33 cellular contexts compared by ENCODE assay signal in genomic region chr2:113838744-113839444, GRCh38.
"Had no signal": no experiment of that assay in that cellular context is flagged by ENCODE, and none has a peak within 500 bp of the region (broad histone marks: within the 10 kb centered on the region; RNA-seq: fewer than 3 reads in every experiment).

No MANE protein-coding gene starts in this region.

- H3K27ac ChIP-seq: brain microvascular endothelial cell, coronary artery, dorsolateral prefrontal cortex, esophagus muscularis mucosa, foreskin keratinocyte, gastroesophageal sphincter, heart right ventricle, hepatocyte, WERI-Rb-1 had no signal

- H3K27ac Mint-ChIP-seq: activated B cell treated with CpG ODN at 0.5 μM for 24 hours; activated CD4-positive, alpha-beta memory T cell treated with anti-CD3 and anti-CD28 coated beads for 36 hours; activated CD4-positive, alpha-beta T cell treated with anti-CD3 and anti-CD28 coated beads for 36 hours; activated CD4-positive, alpha-beta T cell treated with anti-CD3 and anti-CD28 coated beads, Interleukin-2, amount 10 ng/mL, durations not matched to agents 24 days and 14 days; activated CD8-positive, alpha-beta memory T cell treated with anti-CD3 and anti-CD28 coated beads, Interleukin-2, amount 10 ng/mL, durations not matched to agents 7 days and 5 days; activated CD8-positive, alpha-beta T cell treated with anti-CD3 and anti-CD28 coated beads, Interleukin-2, amount 10 ng/mL, durations not matched to agents 7 days and 5 days; activated naive CD4-positive, alpha-beta T cell treated with anti-CD3 and anti-CD28 coated beads for 36 hours; activated naive CD8-positive, alpha-beta T cell; activated T-helper 1 cell treated with anti-CD3 and anti-CD28 coated beads, Interleukin-12 subunit alpha, Interleukin-12 subunit beta, Interleukin-2, Interleukin-4 antibody, amounts not matched to agents 30 ng/mL and 10 ng/mL and 1 ng/mL, durations not matched to agents 14 hours and 24 hours and 36 hours; activated T-helper 2 cell treated with anti-CD3 and anti-CD28 coated beads, Interferon-gamma antibody, Interleukin-2, Interleukin-4, amounts not matched to agents 10 μg/mL and 5 μg/mL and 100 μg/mL, durations not matched to agents 14 hours and 24 hours and 36 hours; dendritic cell treated with granulocyte-macrophage colony-stimulating factor and Interleukin-4, amounts not matched to agents 40 ng/mL and 50 ng/mL, for 4 days had no signal

- H3K4me3 ChIP-seq: coronary artery, dorsolateral prefrontal cortex, esophagus muscularis mucosa, gastroesophageal sphincter, heart right ventricle, hepatocyte had no signal

- ATAC-seq: activated CD4-positive, alpha-beta T cell treated with anti-CD3 and anti-CD28 coated beads for 36 hours; activated CD8-positive, alpha-beta memory T cell treated with anti-CD3 and anti-CD28 coated beads, Interleukin-2, amount 10 ng/mL, durations not matched to agents 7 days and 5 days; activated CD8-positive, alpha-beta T cell treated with anti-CD3 and anti-CD28 coated beads, Interleukin-2, amount 10 ng/mL, durations not matched to agents 7 days and 5 days; foreskin keratinocyte; gastroesophageal sphincter; heart right ventricle had no signal

- H3K27me3 Mint-ChIP-seq: activated B cell treated with CpG ODN at 0.5 μM for 24 hours; activated CD4-positive, alpha-beta memory T cell treated with anti-CD3 and anti-CD28 coated beads for 36 hours; activated CD4-positive, alpha-beta T cell treated with anti-CD3 and anti-CD28 coated beads for 36 hours; activated CD4-positive, alpha-beta T cell treated with anti-CD3 and anti-CD28 coated beads, Interleukin-2, amount 10 ng/mL, durations not matched to agents 24 days and 14 days; activated CD8-positive, alpha-beta memory T cell treated with anti-CD3 and anti-CD28 coated beads, Interleukin-2, amount 10 ng/mL, durations not matched to agents 7 days and 5 days; activated naive CD8-positive, alpha-beta T cell; central memory CD8-positive, alpha-beta T cell; dendritic cell treated with granulocyte-macrophage colony-stimulating factor and Interleukin-4, amounts not matched to agents 40 ng/mL and 50 ng/mL, for 4 days had no signal

- H3K4me1 Mint-ChIP-seq: activated B cell treated with CpG ODN at 0.5 μM for 24 hours; central memory CD8-positive, alpha-beta T cell had no signal

- H3K4me1 ChIP-seq: gastroesophageal sphincter, heart right ventricle had no signal

- DNase-seq: activated B cell treated with CpG ODN at 0.5 μM for 24 hours; activated CD4-positive, alpha-beta memory T cell treated with anti-CD3 and anti-CD28 coated beads for 36 hours; activated CD4-positive, alpha-beta T cell treated with anti-CD3 and anti-CD28 coated beads for 36 hours; activated CD4-positive, alpha-beta T cell treated with anti-CD3 and anti-CD28 coated beads, Interleukin-2, amount 10 ng/mL, durations not matched to agents 24 days and 14 days; activated CD4-positive, CD25-positive, alpha-beta regulatory T cell treated with anti-CD3 and anti-CD28 coated beads, Interleukin-2, amount 50 U/mL, for 72 hours; activated CD8-positive, alpha-beta memory T cell treated with anti-CD3 and anti-CD28 coated beads, Interleukin-2, amount 10 ng/mL, durations not matched to agents 7 days and 5 days; activated CD8-positive, alpha-beta memory T cell treated with anti-CD3 and anti-CD28 coated beads, Interleukin-2, amount 50 U/mL, for 4 hours; activated CD8-positive, alpha-beta T cell treated with anti-CD3 and anti-CD28 coated beads, Interleukin-2, amount 10 ng/mL, durations not matched to agents 7 days and 5 days; activated effector memory CD4-positive, alpha-beta T cell treated with anti-CD3 and anti-CD28 coated beads, Interleukin-2, amount 50 U/mL, for 16 hours; activated naive CD4-positive, alpha-beta T cell treated with anti-CD3 and anti-CD28 coated beads for 36 hours; activated T-cell treated with anti-CD3 and anti-CD28 coated beads, Interleukin-2, amount 50 U/mL, for 1 hour; activated T-cell treated with anti-CD3 and anti-CD28 coated beads, Interleukin-2, amount 50 U/mL, for 48 hours; amniotic stem cell; anterior cingulate cortex; brain microvascular endothelial cell; dorsolateral prefrontal cortex; effector memory CD4-positive, alpha-beta T cell; erythroblast; foreskin keratinocyte; heart right ventricle; T1000; WERI-Rb-1 had no signal

- H3K27me3 ChIP-seq: brain microvascular endothelial cell, dorsolateral prefrontal cortex, esophagus muscularis mucosa, foreskin keratinocyte, gastroesophageal sphincter, heart right ventricle, hepatocyte had no signal

- H3K9me3 ChIP-seq: esophagus muscularis mucosa, gastroesophageal sphincter, heart right ventricle had no signal

- FAIRE-seq: astrocyte, bronchial epithelial cell had no signal

- H3K9me3 Mint-ChIP-seq: activated B cell treated with CpG ODN at 0.5 μM for 24 hours; activated CD4-positive, alpha-beta memory T cell treated with anti-CD3 and anti-CD28 coated beads for 36 hours; activated CD4-positive, alpha-beta T cell treated with anti-CD3 and anti-CD28 coated beads, Interleukin-2, amount 10 ng/mL, durations not matched to agents 24 days and 14 days; activated naive CD4-positive, alpha-beta T cell treated with anti-CD3 and anti-CD28 coated beads for 36 hours; activated T-helper 1 cell treated with anti-CD3 and anti-CD28 coated beads, Interleukin-12 subunit alpha, Interleukin-12 subunit beta, Interleukin-2, Interleukin-4 antibody, amounts not matched to agents 30 ng/mL and 10 ng/mL and 1 ng/mL, durations not matched to agents 14 hours and 24 hours and 36 hours; activated T-helper 2 cell treated with anti-CD3 and anti-CD28 coated beads, Interferon-gamma antibody, Interleukin-2, Interleukin-4, amounts not matched to agents 10 μg/mL and 5 μg/mL and 100 μg/mL, durations not matched to agents 14 hours and 24 hours and 36 hours; central memory CD8-positive, alpha-beta T cell; dendritic cell treated with granulocyte-macrophage colony-stimulating factor and Interleukin-4, amounts not matched to agents 40 ng/mL and 50 ng/mL, for 4 days had no signal

- H3K79me2 ChIP-seq: hepatocyte had no signal

- H3K4me2 ChIP-seq: hepatocyte had no signal

- H3K36me3 ChIP-seq: brain microvascular endothelial cell, esophagus muscularis mucosa, gastroesophageal sphincter, heart right ventricle, WERI-Rb-1 had no signal

- H3K36me3 Mint-ChIP-seq: activated CD4-positive, alpha-beta memory T cell treated with anti-CD3 and anti-CD28 coated beads for 36 hours had no signal

- H3K4me3 Mint-ChIP-seq: activated B cell treated with CpG ODN at 0.5 μM for 24 hours; activated CD4-positive, alpha-beta memory T cell treated with anti-CD3 and anti-CD28 coated beads for 36 hours; activated CD4-positive, alpha-beta T cell treated with anti-CD3 and anti-CD28 coated beads for 36 hours; activated CD4-positive, alpha-beta T cell treated with anti-CD3 and anti-CD28 coated beads, Interleukin-2, amount 10 ng/mL, durations not matched to agents 24 days and 14 days; activated CD8-positive, alpha-beta memory T cell treated with anti-CD3 and anti-CD28 coated beads, Interleukin-2, amount 10 ng/mL, durations not matched to agents 7 days and 5 days; activated CD8-positive, alpha-beta T cell treated with anti-CD3 and anti-CD28 coated beads, Interleukin-2, amount 10 ng/mL, durations not matched to agents 7 days and 5 days; activated naive CD4-positive, alpha-beta T cell treated with anti-CD3 and anti-CD28 coated beads for 36 hours; activated naive CD8-positive, alpha-beta T cell; activated T-helper 1 cell treated with anti-CD3 and anti-CD28 coated beads, Interleukin-12 subunit alpha, Interleukin-12 subunit beta, Interleukin-2, Interleukin-4 antibody, amounts not matched to agents 30 ng/mL and 10 ng/mL and 1 ng/mL, durations not matched to agents 14 hours and 24 hours and 36 hours; central memory CD8-positive, alpha-beta T cell; dendritic cell treated with granulocyte-macrophage colony-stimulating factor and Interleukin-4, amounts not matched to agents 40 ng/mL and 50 ng/mL, for 4 days had no signal

- H2AFZ ChIP-seq: hepatocyte had no signal
